Comparison of ENCODE assay signal across 8 cellular contexts in genomic region chr17:77869665-77870132, GRCh38.
DNase-seq lines count a peak whose midpoint lies in the region; ATAC-seq and TF ChIP-seq lines count a peak whose summit lies in the region.

No MANE protein-coding gene starts in this region.

- no peaks in the 10 kb centered on the region for H3F3A ChIP-seq in neural progenitor cell (ENCODE audit: low read depth)

- peak overlapping the region; percentile 72 for H3K4me3 ChIP-seq in OCI-LY3 (ENCODE audit: low read length)
- no peak overlapping the region for H3K4me3 ChIP-seq in neural progenitor cell

- H3K9me3 ChIP-seq in OCI-LY3 (ENCODE audit: insufficient read depth, low read length) (no peaks in the 10 kb centered on the region), neural progenitor cell (ENCODE audit: low read depth) (no peaks in the 10 kb centered on the region), H9 (ENCODE audit: control insufficient read depth, low read depth, low read length) (no peaks in the 10 kb centered on the region)

- H3K27ac Mint-ChIP-seq in neural progenitor cell (no peak overlapping the region), H9 (peak overlapping the region in 1 of 3 experiments; percentile 54; a peak in 1 of 7 replicates)

- no peaks in the 10 kb centered on the region for H3K23me2 ChIP-seq in H9 (ENCODE audit: insufficient read length, low read depth, low read length, poor library complexity, severe bottlenecking)

- no peak overlapping the region for H2BK12ac ChIP-seq in H9 (ENCODE audit: insufficient read length, low read depth, low read length)

- H3K23ac ChIP-seq in H9 (ENCODE audit: insufficient read length, low read depth, low read length) = no peak overlapping the region

- H3K9ac ChIP-seq in OCI-LY3 (ENCODE audit: low read length) (peak overlapping the region; percentile 15; the same call in 1 of the 2 replicates), neural progenitor cell (no peak overlapping the region), H9 (ENCODE audit: extremely low read depth, insufficient read length, low read length) (no peak overlapping the region)

- no peaks in the 10 kb centered on the region for H3K36me3 Mint-ChIP-seq in neural progenitor cell
- no peaks in the 10 kb centered on the region; a peak in 1 of 7 replicates for H3K36me3 Mint-ChIP-seq in H9 (ENCODE audit: insufficient read depth in 1 of 3, low read depth in 3 of 3)

- H3K4me2 ChIP-seq in OCI-LY3 (ENCODE audit: low read length) (peak overlapping the region; percentile 99), neural progenitor cell (no peak overlapping the region), H9 (ENCODE audit: insufficient read depth, insufficient read length, low read length) (no peak overlapping the region)

- ATAC-seq in GM19023 (IDR thresholded peaks at IDR 0.05; ENCODE audit: unreplicated experiment) = peak; percentile 74
- ATAC-seq in HG02840 (IDR thresholded peaks at IDR 0.05; ENCODE audit: low FRiP score, unreplicated experiment) = peak; percentile 65

- H3T11ph ChIP-seq in H9 (ENCODE audit: low read length) = no peak overlapping the region

- no peaks in the 10 kb centered on the region for H3K36me3 ChIP-seq in OCI-LY3 (replicated peaks; ENCODE audit: low read depth, low read length)
- H3K36me3 ChIP-seq in neural progenitor cell = no peaks in the 10 kb centered on the region

- H2AFZ ChIP-seq in OCI-LY3 (ENCODE audit: low read depth, low read length) = peak overlapping the region; percentile 56; the same call in 1 of the 2 replicates
- H2AFZ ChIP-seq in neural progenitor cell (replicated peaks) = peak overlapping the region; percentile 6
- H2AFZ ChIP-seq in H9 (ENCODE audit: low read length) = no peak overlapping the region

- H3K4ac ChIP-seq in H9 (ENCODE audit: low read depth, low read length) = no peak overlapping the region

- H3K14ac ChIP-seq in H9 (ENCODE audit: insufficient read depth, low read length) = no peak overlapping the region

- no CpG with 5 or more reads among the region's 10 CpGs for WGBS in H9 (ENCODE audit: extremely low coverage, insufficient read length, low lambda C conversion rate)

- H2BK120ac ChIP-seq in H9 (ENCODE audit: low read depth, low read length, poor library complexity, severe bottlenecking) = no peak overlapping the region

- no peak overlapping the region for H2BK20ac ChIP-seq in H9 (ENCODE audit: low read depth, low read length, poor library complexity, severe bottlenecking)

- H2AK5ac ChIP-seq in H9 (ENCODE audit: insufficient read length, low read length) = no peak overlapping the region

- H2BK5ac ChIP-seq in H9 (ENCODE audit: insufficient read length, low read length) = no peak overlapping the region

- H3K18ac ChIP-seq in H9 (ENCODE audit: insufficient read length, low read depth, low read length) = no peak overlapping the region

- peak overlapping the region; percentile 40 for H3K27ac ChIP-seq in OCI-LY3 (ENCODE audit: low read length)
- no peak overlapping the region for H3K27ac ChIP-seq in neural progenitor cell
- no peak overlapping the region for H3K27ac ChIP-seq in H9 (ENCODE audit: insufficient read length, low read depth, low read length)

- H4K91ac ChIP-seq in H9 (ENCODE audit: insufficient read length, low read depth, low read length) = no peak overlapping the region

- H3K27me3 Mint-ChIP-seq in neural progenitor cell (ENCODE audit: insufficient read depth, low read depth) = peaks cover 14% of the 10 kb centered on the region
- H3K27me3 Mint-ChIP-seq in H9 (ENCODE audit: low read depth) = peaks cover 3% of the 10 kb centered on the region

- no peak overlapping the region for H2BK15ac ChIP-seq in H9 (ENCODE audit: low read depth, low read length)

- H3K9me3 Mint-ChIP-seq in neural progenitor cell = peaks cover 2% of the 10 kb centered on the region
- H3K9me3 Mint-ChIP-seq in H9 = peaks cover 0 to 4% of the 10 kb centered on the region in 2 experiments; a peak in 2 of 5 replicates

- H3K79me2 ChIP-seq in OCI-LY3 (ENCODE audit: low read length) (no peaks in the 10 kb centered on the region), neural progenitor cell (ENCODE audit: low read depth) (no peaks in the 10 kb centered on the region), H9 (ENCODE audit: insufficient read depth, low read length) (no peaks in the 10 kb centered on the region)

- TF ChIP-seq POLR2A in erythroblast (IDR thresholded peaks at IDR 0.05; ENCODE audit: low read length) = no peak

- H3K79me1 ChIP-seq in H9 (ENCODE audit: insufficient read depth, low read depth, low read length, poor library complexity, severe bottlenecking) = no peaks in the 10 kb centered on the region

- H3K4me1 Mint-ChIP-seq in neural progenitor cell (peaks cover 23% of the 10 kb centered on the region), H9 (peaks cover 21 to 38% of the 10 kb centered on the region in 2 experiments)

- H3K56ac ChIP-seq in H9 (ENCODE audit: insufficient read length, low read depth, low read length) = no peak overlapping the region

- no peak overlapping the region for H3K4me3 Mint-ChIP-seq in neural progenitor cell
- H3K4me3 Mint-ChIP-seq in H9 = no peak overlapping the region

- H4K5ac ChIP-seq in H9 (ENCODE audit: insufficient read length, low read depth, low read length) = no peak overlapping the region

- DNase-seq in neural progenitor cell (ENCODE audit: low spot score) (no peak), NCI-H1092 treated with DMSO at 0.1 percent for 48 hours (lab: John Stamatoyannopoulos, UW) (no peak), RKO (ENCODE audit: low spot score) (no peak), H9 (no peak), erythroblast (lab: John Stamatoyannopoulos, UW) (no peak)

- H3K4me1 ChIP-seq in OCI-LY3 (ENCODE audit: low read length) (peaks cover 40% of the 10 kb centered on the region), neural progenitor cell (peaks cover 14% of the 10 kb centered on the region), H9 (ENCODE audit: insufficient read depth, low read length) (no peaks in the 10 kb centered on the region)

- TF ChIP-seq CTCF in OCI-LY3 (IDR thresholded peaks at IDR 0.05; ENCODE audit: low read depth, low read length) = no peak
- no peak for TF ChIP-seq CTCF in neural progenitor cell (IDR thresholded peaks at IDR 0.05)
- TF ChIP-seq CTCF in H9 (conservative IDR thresholded peaks at IDR 0.05) = no peak

- H4K20me1 ChIP-seq in OCI-LY3 (ENCODE audit: insufficient read depth, low read length) (no peaks in the 10 kb centered on the region), neural progenitor cell (ENCODE audit: low read depth) (no peaks in the 10 kb centered on the region), H9 (ENCODE audit: control insufficient read depth, insufficient read depth, insufficient read length) (no peaks in the 10 kb centered on the region)

- H4K8ac ChIP-seq in H9 (replicated peaks; ENCODE audit: insufficient read length, low read depth, low read length) = no peak overlapping the region

- H3K27me3 ChIP-seq in OCI-LY3 (ENCODE audit: low read depth, low read length) (peaks cover 40% of the 10 kb centered on the region), neural progenitor cell (no peaks in the 10 kb centered on the region), H9 (ENCODE audit: insufficient read depth, low read length) (no peaks in the 10 kb centered on the region; the same call in 1 of the 2 replicates)
